In the genomic region with DNA sequence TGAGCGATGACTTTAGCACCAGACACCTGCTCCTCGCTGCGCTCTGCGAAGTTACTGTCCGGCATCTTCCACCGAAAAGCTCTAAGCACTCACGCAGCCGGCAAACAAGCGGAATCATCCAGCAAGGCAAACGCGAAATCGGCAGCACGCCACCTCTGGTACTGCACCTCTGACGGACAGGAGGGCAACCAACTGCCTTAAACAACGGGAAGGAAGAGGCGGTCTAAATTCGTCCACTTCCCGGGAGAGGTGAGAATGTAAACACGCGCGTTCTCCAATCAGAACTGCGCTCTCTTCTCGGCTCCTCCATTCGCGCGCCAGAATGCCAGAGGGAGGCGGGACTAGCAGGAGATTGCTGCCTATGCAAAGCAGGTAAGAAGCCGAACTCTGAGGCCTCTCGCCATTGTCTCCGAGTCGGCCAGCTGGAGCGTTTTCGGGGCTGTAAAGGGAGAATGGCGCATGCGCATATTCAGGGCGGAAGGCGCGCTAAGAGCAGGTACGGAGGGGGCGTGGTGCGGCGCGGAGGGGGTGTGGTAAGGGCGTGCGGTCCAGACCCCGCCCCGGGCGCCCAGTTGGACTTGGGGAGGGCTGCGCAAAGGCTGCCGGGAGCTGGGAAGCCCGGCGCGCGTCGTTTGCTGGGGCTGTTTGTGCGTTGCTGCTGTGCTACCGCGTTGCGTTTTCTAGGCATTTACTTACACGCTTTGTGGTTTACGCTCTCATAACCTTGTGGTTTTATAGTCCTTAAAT, we compare ENCODE assay signal across 1 cellular context.
TF ChIP-seq lines count a peak whose summit lies in the region.

Gene BTD, plus strand, starts transcription at position 347 of the 747 bp plus-strand sequence. CDS start 33,695 bp downstream, outside the sequence.
Gene HACL1, minus strand, starts transcription at position 171 of the 747 bp plus-strand sequence. Its CDS starts 106 bp downstream, at position 65.

TF ChIP-seq in K562, 482 proteins besides CTCF, POLR2A, EP300 and RAD21 (continued from another document and continues in another):
- TF ChIP-seq ZNF318 (IDR thresholded peaks at IDR 0.05; ENCODE audit: borderline replicate concordance in 1 of 2, low read depth in 1 of 2) (peak in 1 of 2 experiments; percentile 25; a peak in 1 of 4 replicates), MCM5 (IDR thresholded peaks at IDR 0.05; ENCODE audit: low read depth) (no peak), ZNF75A (CRISPR knock-in tag; IDR thresholded peaks at IDR 0.05) (no peak), SMARCA5 (IDR thresholded peaks at IDR 0.05) (no peak), ZKSCAN1 (IDR thresholded peaks at IDR 0.05; ENCODE audit: low read depth, low read length) (no peak), ZBTB17 (CRISPR knock-in tag; IDR thresholded peaks at IDR 0.05) (peak; percentile 66), CREB5 (CRISPR knock-in tag; IDR thresholded peaks at IDR 0.05) (no peak), HDAC2 (IDR thresholded peaks at IDR 0.05) (peak; percentile 48), POLR2B (IDR thresholded peaks at IDR 0.05; ENCODE audit: low read depth, partially characterized antibody) (peak; percentile 97), LARP7 (IDR thresholded peaks at IDR 0.05) (no peak), ZNF717 (CRISPR knock-in tag; IDR thresholded peaks at IDR 0.05) (no peak), CXXC5 (CRISPR knock-in tag; IDR thresholded peaks at IDR 0.05) (peak; percentile 87), NFYB (IDR thresholded peaks at IDR 0.05; ENCODE audit: extremely low read depth, insufficient read length) (peak; percentile 76), PYGO2 (tag; IDR thresholded peaks at IDR 0.05) (no peak), E2F4 (CRISPR knock-in tag; IDR thresholded peaks at IDR 0.05; ENCODE audit: low read depth) (peak; percentile 72; the same call in 1 of the 2 replicates), THRAP3 (IDR thresholded peaks at IDR 0.05; ENCODE audit: borderline replicate concordance) (no peak), CREB1 (IDR thresholded peaks at IDR 0.05) (peak; percentile 56), CREB1 (CRISPR knock-in tag; IDR thresholded peaks at IDR 0.05) (0 out of 2 replicates have a peak, but pooled peaks have one; percentile 59), PHB (CRISPR knock-in tag; IDR thresholded peaks at IDR 0.05) (peak; percentile 51; the same call in 1 of the 2 replicates), KDM2B (CRISPR knock-in tag; IDR thresholded peaks at IDR 0.05) (0 out of 2 replicates have a peak, but pooled peaks have one; percentile 43), SNIP1 (IDR thresholded peaks at IDR 0.05; ENCODE audit: low read depth) (no peak), DPF2 (IDR thresholded peaks at IDR 0.05) (0 out of 2 replicates have a peak, but pooled peaks have one; percentile 28), TFE3 (CRISPR knock-in tag; IDR thresholded peaks at IDR 0.05) (no peak), MTA3 (IDR thresholded peaks at IDR 0.05; ENCODE audit: borderline replicate concordance) (peak; percentile 96), ZKSCAN3 (CRISPR knock-in tag; IDR thresholded peaks at IDR 0.05) (no peak), PRPF4 (IDR thresholded peaks at IDR 0.05; ENCODE audit: insufficient read depth, low read depth, low read length, poor library complexity, severe bottlenecking) (no peak), YBX1 (IDR thresholded peaks at IDR 0.05) (no peak), ZNF324 (CRISPR knock-in tag; IDR thresholded peaks at IDR 0.05) (no peak), MTF1 (CRISPR knock-in tag; IDR thresholded peaks at IDR 0.05; ENCODE audit: borderline replicate concordance) (no peak), ZNF23 (CRISPR knock-in tag; IDR thresholded peaks at IDR 0.05) (no peak), SP1 (CRISPR knock-in tag; IDR thresholded peaks at IDR 0.05) (peak; percentile 97), ZFP1 (CRISPR knock-in tag; IDR thresholded peaks at IDR 0.05) (no peak), PKNOX1 (IDR thresholded peaks at IDR 0.05) (peak; percentile 100), ZNF280B (CRISPR knock-in tag; IDR thresholded peaks at IDR 0.05) (no peak)
- TF ChIP-seq, protein P1, sequence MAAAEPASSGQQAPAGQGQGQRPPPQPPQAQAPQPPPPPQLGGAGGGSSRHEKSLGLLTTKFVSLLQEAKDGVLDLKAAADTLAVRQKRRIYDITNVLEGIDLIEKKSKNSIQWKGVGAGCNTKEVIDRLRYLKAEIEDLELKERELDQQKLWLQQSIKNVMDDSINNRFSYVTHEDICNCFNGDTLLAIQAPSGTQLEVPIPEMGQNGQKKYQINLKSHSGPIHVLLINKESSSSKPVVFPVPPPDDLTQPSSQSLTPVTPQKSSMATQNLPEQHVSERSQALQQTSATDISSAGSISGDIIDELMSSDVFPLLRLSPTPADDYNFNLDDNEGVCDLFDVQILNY (CRISPR knock-in tag; IDR thresholded peaks at IDR 0.05) = 0 out of 2 replicates have a peak, but pooled peaks have one; percentile 37
- TF ChIP-seq, protein P2, sequence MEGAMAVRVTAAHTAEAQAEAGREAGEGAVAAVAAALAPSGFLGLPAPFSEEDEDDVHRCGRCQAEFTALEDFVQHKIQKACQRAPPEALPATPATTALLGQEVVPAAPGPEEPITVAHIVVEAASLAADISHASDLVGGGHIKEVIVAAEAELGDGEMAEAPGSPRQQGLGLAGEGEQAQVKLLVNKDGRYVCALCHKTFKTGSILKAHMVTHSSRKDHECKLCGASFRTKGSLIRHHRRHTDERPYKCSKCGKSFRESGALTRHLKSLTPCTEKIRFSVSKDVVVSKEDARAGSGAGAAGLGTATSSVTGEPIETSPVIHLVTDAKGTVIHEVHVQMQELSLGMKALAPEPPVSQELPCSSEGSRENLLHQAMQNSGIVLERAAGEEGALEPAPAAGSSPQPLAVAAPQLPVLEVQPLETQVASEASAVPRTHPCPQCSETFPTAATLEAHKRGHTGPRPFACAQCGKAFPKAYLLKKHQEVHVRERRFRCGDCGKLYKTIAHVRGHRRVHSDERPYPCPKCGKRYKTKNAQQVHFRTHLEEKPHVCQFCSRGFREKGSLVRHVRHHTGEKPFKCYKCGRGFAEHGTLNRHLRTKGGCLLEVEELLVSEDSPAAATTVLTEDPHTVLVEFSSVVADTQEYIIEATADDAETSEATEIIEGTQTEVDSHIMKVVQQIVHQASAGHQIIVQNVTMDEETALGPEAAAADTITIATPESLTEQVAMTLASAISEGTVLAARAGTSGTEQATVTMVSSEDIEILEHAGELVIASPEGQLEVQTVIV (CRISPR knock-in tag; IDR thresholded peaks at IDR 0.05; ENCODE audit: borderline replicate concordance) = no peak
- TF ChIP-seq, protein P3, sequence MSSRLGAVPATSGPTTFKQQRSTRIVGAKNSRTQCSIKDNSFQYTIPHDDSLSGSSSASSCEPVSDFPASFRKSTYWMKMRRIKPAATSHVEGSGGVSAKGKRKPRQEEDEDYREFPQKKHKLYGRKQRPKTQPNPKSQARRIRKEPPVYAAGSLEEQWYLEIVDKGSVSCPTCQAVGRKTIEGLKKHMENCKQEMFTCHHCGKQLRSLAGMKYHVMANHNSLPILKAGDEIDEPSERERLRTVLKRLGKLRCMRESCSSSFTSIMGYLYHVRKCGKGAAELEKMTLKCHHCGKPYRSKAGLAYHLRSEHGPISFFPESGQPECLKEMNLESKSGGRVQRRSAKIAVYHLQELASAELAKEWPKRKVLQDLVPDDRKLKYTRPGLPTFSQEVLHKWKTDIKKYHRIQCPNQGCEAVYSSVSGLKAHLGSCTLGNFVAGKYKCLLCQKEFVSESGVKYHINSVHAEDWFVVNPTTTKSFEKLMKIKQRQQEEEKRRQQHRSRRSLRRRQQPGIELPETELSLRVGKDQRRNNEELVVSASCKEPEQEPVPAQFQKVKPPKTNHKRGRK (tag; IDR thresholded peaks at IDR 0.05) = no peak
